In the genomic region with DNA sequence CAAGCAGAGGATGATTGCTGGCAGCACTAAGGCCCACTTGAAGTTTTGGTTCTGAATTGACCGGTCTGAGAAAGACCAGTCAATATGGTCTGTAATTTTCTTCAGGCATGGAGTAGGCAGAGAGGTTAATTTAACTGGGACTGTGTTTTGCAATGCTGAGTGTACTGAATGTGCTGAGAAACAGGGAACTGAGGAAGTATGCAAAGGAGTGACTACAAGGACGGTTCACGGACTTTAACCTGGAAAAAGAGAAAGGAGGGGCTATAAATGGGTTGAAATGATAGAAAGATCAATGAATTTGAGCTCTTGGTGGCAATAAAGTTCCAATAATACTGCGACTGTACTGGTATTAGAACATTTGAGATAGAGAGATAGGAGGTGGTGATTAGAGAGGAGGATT, we compare ENCODE assay signal across 25 cellular contexts.
"Had no signal": no experiment of that assay in that cellular context is flagged by ENCODE, and none has a peak within 500 bp of the region (broad histone marks: within the 10 kb centered on the region; RNA-seq: fewer than 3 reads in every experiment).

No MANE protein-coding gene starts in this region.

- DNase-seq: activated B cell treated with CpG ODN at 0.5 μM for 24 hours; activated CD4-positive, alpha-beta T cell treated with anti-CD3 and anti-CD28 coated beads for 48 hours; activated CD4-positive, alpha-beta T cell treated with anti-CD3 and anti-CD28 coated beads, Interleukin-2, amount 50 U/mL, for 1 hour; activated CD4-positive, alpha-beta T cell treated with anti-CD3 and anti-CD28 coated beads, Interleukin-2, amount 50 U/mL, for 48 hours; activated CD8-positive, alpha-beta memory T cell treated with anti-CD3 and anti-CD28 coated beads for 24 hours; activated CD8-positive, alpha-beta T cell treated with anti-CD3 and anti-CD28 coated beads for 36 hours; activated effector memory CD4-positive, alpha-beta T cell treated with Interleukin-2 at 50 U/mL for 16 hours; activated gamma-delta T cell treated with Interleukin-2 at 50 U/mL for 16 hours; activated naive CD4-positive, alpha-beta T cell treated with anti-CD3 and anti-CD28 coated beads, Interleukin-2, amount 50 U/mL, for 16 hours; activated naive CD4-positive, alpha-beta T cell treated with Interleukin-2 at 50 U/mL for 16 hours; activated T-cell treated with anti-CD3 and anti-CD28 coated beads, Interleukin-2, amount 50 U/mL, for 4 hours; amniotic stem cell; anterior cingulate cortex; brain microvascular endothelial cell; dorsolateral prefrontal cortex; effector memory CD4-positive, alpha-beta T cell; endodermal cell; foreskin fibroblast; head of caudate nucleus; T-helper 2 cell; WERI-Rb-1 had no signal

- H3K36me3 ChIP-seq: brain microvascular endothelial cell, WERI-Rb-1 had no signal

- ATAC-seq: activated CD4-positive, CD25-positive, alpha-beta regulatory T cell treated with anti-CD3 and anti-CD28 coated beads, Interleukin-2, amount 50 U/mL, for 24 hours; activated CD8-positive, alpha-beta T cell treated with anti-CD3 and anti-CD28 coated beads for 36 hours; activated T-cell treated with anti-CD3 and anti-CD28 coated beads, Interleukin-2, amount 50 U/mL, for 4 hours; activated T-helper 17 cell treated with anti-CD3 and anti-CD28 coated beads, Interleukin-2, amount 50 U/mL, for 72 hours; esophagus mucosa had no signal

- H3K27ac ChIP-seq: brain microvascular endothelial cell, coronary artery, dorsolateral prefrontal cortex, WERI-Rb-1 had no signal

- H3K27me3 ChIP-seq: brain microvascular endothelial cell had no signal

- H3K4me3 ChIP-seq: coronary artery, dorsolateral prefrontal cortex had no signal
